In genomic region chr17:81406117-81406953, GRCh38 we compare ENCODE assay signal across 1 cellular context.
TF ChIP-seq lines count a peak whose summit lies in the region.

No MANE protein-coding gene starts in this region.

TF ChIP-seq in HEK293, 187 proteins besides CTCF, POLR2A, EP300 and RAD21 (continued from another document):
- TF ChIP-seq, protein P1, sequence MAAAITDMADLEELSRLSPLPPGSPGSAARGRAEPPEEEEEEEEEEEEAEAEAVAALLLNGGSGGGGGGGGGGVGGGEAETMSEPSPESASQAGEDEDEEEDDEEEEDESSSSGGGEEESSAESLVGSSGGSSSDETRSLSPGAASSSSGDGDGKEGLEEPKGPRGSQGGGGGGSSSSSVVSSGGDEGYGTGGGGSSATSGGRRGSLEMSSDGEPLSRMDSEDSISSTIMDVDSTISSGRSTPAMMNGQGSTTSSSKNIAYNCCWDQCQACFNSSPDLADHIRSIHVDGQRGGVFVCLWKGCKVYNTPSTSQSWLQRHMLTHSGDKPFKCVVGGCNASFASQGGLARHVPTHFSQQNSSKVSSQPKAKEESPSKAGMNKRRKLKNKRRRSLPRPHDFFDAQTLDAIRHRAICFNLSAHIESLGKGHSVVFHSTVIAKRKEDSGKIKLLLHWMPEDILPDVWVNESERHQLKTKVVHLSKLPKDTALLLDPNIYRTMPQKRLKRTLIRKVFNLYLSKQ (tag by site-specific recombination; IDR thresholded peaks at IDR 0.05; ENCODE audit: borderline replicate concordance): no peak
- peak; percentile 57 for TF ChIP-seq ZNF335 (tag by site-specific recombination; conservative IDR thresholded peaks at IDR 0.05)
- TF ChIP-seq ZBTB20 (tag by site-specific recombination; IDR thresholded peaks at IDR 0.05): peak; percentile 32; the same call in 1 of the 2 replicates
- TF ChIP-seq ZEB2 (tag by site-specific recombination; IDR thresholded peaks at IDR 0.05): 0 out of 2 replicates have a peak, but pooled peaks have one; percentile 42
- peak; percentile 29; the same call in 1 of the 2 replicates for TF ChIP-seq SP2 (tag by site-specific recombination; IDR thresholded peaks at IDR 0.05)
- TF ChIP-seq ZNF354C (tag by site-specific recombination; IDR thresholded peaks at IDR 0.05; ENCODE audit: borderline replicate concordance, low read depth): no peak
- no peak for TF ChIP-seq ZNF501 (tag by site-specific recombination; IDR thresholded peaks at IDR 0.05)
- no peak for TF ChIP-seq ZNF350 (tag by site-specific recombination; IDR thresholded peaks at IDR 0.05)
- TF ChIP-seq PRDM10 (tag by site-specific recombination; IDR thresholded peaks at IDR 0.05): 0 out of 2 replicates have a peak, but pooled peaks have one; percentile 18
- TF ChIP-seq GLIS2 (tag by site-specific recombination; IDR thresholded peaks at IDR 0.05): peak; percentile 7; the same call in 1 of the 2 replicates
- peak; percentile 31 for TF ChIP-seq IKZF3 (tag by site-specific recombination; IDR thresholded peaks at IDR 0.05)
- TF ChIP-seq, protein P2, sequence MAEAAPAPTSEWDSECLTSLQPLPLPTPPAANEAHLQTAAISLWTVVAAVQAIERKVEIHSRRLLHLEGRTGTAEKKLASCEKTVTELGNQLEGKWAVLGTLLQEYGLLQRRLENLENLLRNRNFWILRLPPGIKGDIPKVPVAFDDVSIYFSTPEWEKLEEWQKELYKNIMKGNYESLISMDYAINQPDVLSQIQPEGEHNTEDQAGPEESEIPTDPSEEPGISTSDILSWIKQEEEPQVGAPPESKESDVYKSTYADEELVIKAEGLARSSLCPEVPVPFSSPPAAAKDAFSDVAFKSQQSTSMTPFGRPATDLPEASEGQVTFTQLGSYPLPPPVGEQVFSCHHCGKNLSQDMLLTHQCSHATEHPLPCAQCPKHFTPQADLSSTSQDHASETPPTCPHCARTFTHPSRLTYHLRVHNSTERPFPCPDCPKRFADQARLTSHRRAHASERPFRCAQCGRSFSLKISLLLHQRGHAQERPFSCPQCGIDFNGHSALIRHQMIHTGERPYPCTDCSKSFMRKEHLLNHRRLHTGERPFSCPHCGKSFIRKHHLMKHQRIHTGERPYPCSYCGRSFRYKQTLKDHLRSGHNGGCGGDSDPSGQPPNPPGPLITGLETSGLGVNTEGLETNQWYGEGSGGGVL (tag by site-specific recombination; IDR thresholded peaks at IDR 0.05): peak; percentile 30; the same call in 1 of the 2 replicates
- TF ChIP-seq ZXDB (tag by site-specific recombination; IDR thresholded peaks at IDR 0.05): no peak
- TF ChIP-seq EGR2 (tag by site-specific recombination; IDR thresholded peaks at IDR 0.05; ENCODE audit: low read depth): peak; percentile 85
- peak; percentile 91 for TF ChIP-seq OSR2 (tag by site-specific recombination; IDR thresholded peaks at IDR 0.05)
- peak; percentile 82 for TF ChIP-seq ZBTB8A (tag by site-specific recombination; IDR thresholded peaks at IDR 0.05)
- TF ChIP-seq, protein P3, sequence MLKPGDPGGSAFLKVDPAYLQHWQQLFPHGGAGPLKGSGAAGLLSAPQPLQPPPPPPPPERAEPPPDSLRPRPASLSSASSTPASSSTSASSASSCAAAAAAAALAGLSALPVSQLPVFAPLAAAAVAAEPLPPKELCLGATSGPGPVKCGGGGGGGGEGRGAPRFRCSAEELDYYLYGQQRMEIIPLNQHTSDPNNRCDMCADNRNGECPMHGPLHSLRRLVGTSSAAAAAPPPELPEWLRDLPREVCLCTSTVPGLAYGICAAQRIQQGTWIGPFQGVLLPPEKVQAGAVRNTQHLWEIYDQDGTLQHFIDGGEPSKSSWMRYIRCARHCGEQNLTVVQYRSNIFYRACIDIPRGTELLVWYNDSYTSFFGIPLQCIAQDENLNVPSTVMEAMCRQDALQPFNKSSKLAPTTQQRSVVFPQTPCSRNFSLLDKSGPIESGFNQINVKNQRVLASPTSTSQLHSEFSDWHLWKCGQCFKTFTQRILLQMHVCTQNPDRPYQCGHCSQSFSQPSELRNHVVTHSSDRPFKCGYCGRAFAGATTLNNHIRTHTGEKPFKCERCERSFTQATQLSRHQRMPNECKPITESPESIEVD (tag by site-specific recombination; IDR thresholded peaks at IDR 0.05): no peak
- no peak for TF ChIP-seq GFI1B (tag by site-specific recombination; IDR thresholded peaks at IDR 0.05)
- TF ChIP-seq PRDM1 (tag by site-specific recombination; IDR thresholded peaks at IDR 0.05): no peak
- TF ChIP-seq GLI2 (tag by site-specific recombination; IDR thresholded peaks at IDR 0.05; ENCODE audit: borderline replicate concordance, low read depth): no peak
- TF ChIP-seq SP7 (tag by site-specific recombination; IDR thresholded peaks at IDR 0.05): peak; percentile 91
- TF ChIP-seq ZNF121 (tag by site-specific recombination; IDR thresholded peaks at IDR 0.05): peak; percentile 94
- TF ChIP-seq, protein P4, sequence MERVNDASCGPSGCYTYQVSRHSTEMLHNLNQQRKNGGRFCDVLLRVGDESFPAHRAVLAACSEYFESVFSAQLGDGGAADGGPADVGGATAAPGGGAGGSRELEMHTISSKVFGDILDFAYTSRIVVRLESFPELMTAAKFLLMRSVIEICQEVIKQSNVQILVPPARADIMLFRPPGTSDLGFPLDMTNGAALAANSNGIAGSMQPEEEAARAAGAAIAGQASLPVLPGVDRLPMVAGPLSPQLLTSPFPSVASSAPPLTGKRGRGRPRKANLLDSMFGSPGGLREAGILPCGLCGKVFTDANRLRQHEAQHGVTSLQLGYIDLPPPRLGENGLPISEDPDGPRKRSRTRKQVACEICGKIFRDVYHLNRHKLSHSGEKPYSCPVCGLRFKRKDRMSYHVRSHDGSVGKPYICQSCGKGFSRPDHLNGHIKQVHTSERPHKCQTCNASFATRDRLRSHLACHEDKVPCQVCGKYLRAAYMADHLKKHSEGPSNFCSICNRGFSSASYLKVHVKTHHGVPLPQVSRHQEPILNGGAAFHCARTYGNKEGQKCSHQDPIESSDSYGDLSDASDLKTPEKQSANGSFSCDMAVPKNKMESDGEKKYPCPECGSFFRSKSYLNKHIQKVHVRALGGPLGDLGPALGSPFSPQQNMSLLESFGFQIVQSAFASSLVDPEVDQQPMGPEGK (tag by site-specific recombination; IDR thresholded peaks at IDR 0.05): peak; percentile 75
- peak; percentile 86 for TF ChIP-seq ZFHX2 (tag by site-specific recombination; conservative IDR thresholded peaks at IDR 0.05)
- no peak for TF ChIP-seq ZNF311 (tag by site-specific recombination; IDR thresholded peaks at IDR 0.05; ENCODE audit: borderline replicate concordance)
- TF ChIP-seq ZNF341 (tag by site-specific recombination; IDR thresholded peaks at IDR 0.05; ENCODE audit: low read depth): peak; percentile 27
- 0 out of 2 replicates have a peak, but pooled peaks have one; percentile 20 for TF ChIP-seq ZIC2 (tag by site-specific recombination; IDR thresholded peaks at IDR 0.05)
- peak; percentile 61 for TF ChIP-seq KLF1 (tag by site-specific recombination; IDR thresholded peaks at IDR 0.05)
- TF ChIP-seq HIC1 (tag by site-specific recombination; IDR thresholded peaks at IDR 0.05): peak; percentile 49
- no peak for TF ChIP-seq ZNF404 (tag by site-specific recombination; IDR thresholded peaks at IDR 0.05)
- no peak for TF ChIP-seq ZNF514 (tag by site-specific recombination; IDR thresholded peaks at IDR 0.05)
- peak; percentile 63 for TF ChIP-seq WT1 (tag by site-specific recombination; IDR thresholded peaks at IDR 0.05)
- no peak for TF ChIP-seq BCL6B (tag by site-specific recombination; IDR thresholded peaks at IDR 0.05)
- peak; percentile 60; the same call in 1 of the 2 replicates for TF ChIP-seq ZNF843 (tag by site-specific recombination; IDR thresholded peaks at IDR 0.05)
- TF ChIP-seq ZNF629 (tag by site-specific recombination; IDR thresholded peaks at IDR 0.05): peak; percentile 60; the same call in 1 of the 2 replicates
- TF ChIP-seq ZSCAN30 (tag by site-specific recombination; IDR thresholded peaks at IDR 0.05): peak; percentile 29; the same call in 1 of the 2 replicates
- TF ChIP-seq ZNF623 (tag by site-specific recombination; IDR thresholded peaks at IDR 0.05): no peak
